In the genomic region with DNA sequence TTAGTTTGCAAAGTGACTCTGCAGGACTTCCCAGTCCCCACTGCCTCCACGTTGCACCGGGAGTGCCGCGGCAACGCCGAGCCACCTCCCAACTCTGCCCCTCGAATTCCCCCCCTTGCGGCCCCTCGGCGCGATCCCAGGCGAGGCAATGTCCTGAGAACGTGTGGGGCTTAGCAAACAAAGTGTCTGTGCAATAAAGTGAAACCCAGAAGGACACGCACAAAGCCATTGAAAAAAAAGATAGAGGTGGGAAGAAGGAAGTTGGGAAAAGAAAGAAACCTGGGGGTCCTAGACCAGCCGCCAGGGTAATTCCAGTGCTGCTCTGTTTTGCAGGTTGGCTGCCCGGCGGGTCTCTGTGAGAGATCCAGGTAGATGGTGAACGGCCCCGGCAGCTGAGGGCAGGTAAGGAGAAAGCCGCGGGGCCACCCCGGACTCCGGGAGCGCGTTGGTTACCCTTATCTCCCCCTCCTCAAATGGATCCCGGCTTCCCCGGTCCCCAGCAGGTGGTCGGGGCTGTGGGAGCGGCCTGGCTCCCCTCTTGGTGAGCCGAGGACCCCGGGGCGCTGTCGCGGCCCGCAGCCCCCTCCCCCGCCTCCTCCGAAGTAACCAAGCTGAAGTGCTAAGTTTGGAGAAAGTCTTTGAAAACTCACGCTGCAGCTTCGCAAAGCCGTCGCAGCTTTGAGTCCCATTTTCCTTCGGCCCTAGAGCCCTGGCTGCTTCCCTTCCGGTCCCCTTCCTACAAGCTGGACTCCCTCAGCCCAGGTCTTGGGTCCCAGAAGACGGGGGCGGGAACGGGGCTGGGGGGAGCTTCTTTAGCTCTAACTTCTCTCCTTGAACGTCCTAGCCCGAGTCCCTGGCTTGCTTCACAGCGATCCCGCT, we compare ENCODE assay signal across 8 cellular contexts. TPM values are rescaled to one million over a fixed set of nuclear protein-coding genes. Genes with fewer than 3 reads are reported as not detected.
A peak's percentile ranks its signal among the peaks of the same experiment; 100 is the strongest.
DNase-seq lines count a peak whose midpoint lies in the region; ATAC-seq and TF ChIP-seq lines count a peak whose summit lies in the region.

No MANE protein-coding gene starts in this region.

- intact Hi-C loops in testis (cut with DNase I; ENCODE audit: low total_unique reads), result no loop called here

- 11% methylated on average over 42 to 48 of the region's 50 CpGs for WGBS in testis, 2 donors

- peaks cover 3 to 4% of the 10 kb centered on the region in 2 donors for H3K36me3 Mint-ChIP-seq in activated T-cell treated with anti-CD3 and anti-CD28 coated beads, Interleukin-2, amount 50 U/mL, for 72 hours (ENCODE audit: insufficient read depth in 2 of 2)
- peaks cover 5 to 9% (median 7%) of the 10 kb centered on the region in 3 donors for H3K36me3 Mint-ChIP-seq in immature natural killer cell

- no peak overlapping the region for H3K27ac ChIP-seq in testis

- H3K9me3 Mint-ChIP-seq in activated T-cell treated with anti-CD3 and anti-CD28 coated beads, Interleukin-2, amount 50 U/mL, for 72 hours, result no peaks in the 10 kb centered on the region
- peaks cover 0 to 1% (median 0%) of the 10 kb centered on the region in 6 donors for H3K9me3 Mint-ChIP-seq in immature natural killer cell

- H3K9me3 ChIP-seq in testis, result no peaks in the 10 kb centered on the region

- H3K4me3 ChIP-seq in testis, result peak overlapping the region; percentile 56 to 57

- H3K4me1 Mint-ChIP-seq in activated T-cell treated with anti-CD3 and anti-CD28 coated beads, Interleukin-2, amount 50 U/mL, for 72 hours (ENCODE audit: low read depth), result peaks cover 82% of the 10 kb centered on the region
- H3K4me1 Mint-ChIP-seq in immature natural killer cell, result peaks cover 52 to 68% of the 10 kb centered on the region in 2 donors

- peak; percentile 3 for ATAC-seq in HG03139 (IDR thresholded peaks at IDR 0.05; ENCODE audit: unreplicated experiment)
- ATAC-seq in activated T-cell treated with anti-CD3 and anti-CD28 coated beads, Interleukin-2, amount 50 U/mL, for 72 hours (replicated peaks in 1 of 2), result peak in 1 of 2 donors; percentile 10

- no peaks in the 10 kb centered on the region for H3K36me3 ChIP-seq in testis (ENCODE audit: low read depth, missing control alignments)

- no peak for TF ChIP-seq POLR2A in testis (IDR thresholded peaks at IDR 0.05)

- TF ChIP-seq CTCF in testis (IDR thresholded peaks at IDR 0.05), result no peak

- H3K27ac Mint-ChIP-seq in activated T-cell treated with anti-CD3 and anti-CD28 coated beads, Interleukin-2, amount 50 U/mL, for 72 hours, result no peak overlapping the region
- H3K27ac Mint-ChIP-seq in immature natural killer cell, result no peak overlapping the region

- peak overlapping the region; percentile 83 to 84 for H3K4me3 Mint-ChIP-seq in activated T-cell treated with anti-CD3 and anti-CD28 coated beads, Interleukin-2, amount 50 U/mL, for 72 hours
- H3K4me3 Mint-ChIP-seq in immature natural killer cell, result peak overlapping the region; percentile 32 to 75 (median 70)

- peaks cover 84% of the 10 kb centered on the region for H3K27me3 Mint-ChIP-seq in activated T-cell treated with anti-CD3 and anti-CD28 coated beads, Interleukin-2, amount 50 U/mL, for 72 hours (ENCODE audit: low read depth)
- peaks cover 26 to 43% (median 42%) of the 10 kb centered on the region in 3 donors for H3K27me3 Mint-ChIP-seq in immature natural killer cell (ENCODE audit: low read depth in 3 of 3)

- H3K27me3 ChIP-seq in testis, result no peaks in the 10 kb centered on the region

- H3K4me1 ChIP-seq in testis, result peaks cover 5% of the 10 kb centered on the region

- DNase-seq in stimulated activated CD4-positive, alpha-beta T cell treated with anti-CD3 and anti-CD28 coated beads, Interleukin-15, amount 100 ng/mL, for 24 hours, result peak; percentile 26
- no peak for DNase-seq in stimulated activated CD4-positive, alpha-beta T cell treated with anti-CD3 and anti-CD28 coated beads, Interleukin-12 subunit alpha, Interleukin-12 subunit beta, amount 100 ng/mL, for 4 hours
- peak; percentile 22 to 29 for DNase-seq in activated T-cell treated with anti-CD3 and anti-CD28 coated beads, Interleukin-2, amount 50 U/mL, for 72 hours
- DNase-seq in immature natural killer cell (no peak), testis (no peak), AML-193 (lab: John Stamatoyannopoulos, UW) (no peak), cortex of kidney (lab: John Stamatoyannopoulos, UW) (no peak)

RNA-seq across cellular contexts. Expression of a gene that starts 0.5 kb away (rescaled TPM):
- under 1 TPM in 1 of 2 donors, not detected in 1; 0.07 TPM for total RNA-seq in activated T-cell treated with anti-CD3 and anti-CD28 coated beads, Interleukin-2, amount 50 U/mL, for 72 hours
- not detected for polyA plus RNA-seq in immature natural killer cell
- under 1 TPM; 0.39 to 0.56 TPM for total RNA-seq in testis
- polyA plus RNA-seq in testis (ENCODE audit: insufficient read depth, low read depth, low replicate concordance), result 0.36 TPM

Comparison
In these comparisons a context has a peak if more than half of its experiments do, and no peak if none do; other contexts are left out.
1. DNase-seq: peak in stimulated activated CD4-positive, alpha-beta T cell treated with anti-CD3 and anti-CD28 coated beads, Interleukin-15, amount 100 ng/mL, for 24 hours (single experiment) and activated T-cell treated with anti-CD3 and anti-CD28 coated beads, Interleukin-2, amount 50 U/mL, for 72 hours (2 of 2); none in stimulated activated CD4-positive, alpha-beta T cell treated with anti-CD3 and anti-CD28 coated beads, Interleukin-12 subunit alpha, Interleukin-12 subunit beta, amount 100 ng/mL, for 4 hours (single experiment), immature natural killer cell (0 of 3), testis (single experiment), AML-193 (0 of 2) and cortex of kidney (single experiment).